In the genomic region with DNA sequence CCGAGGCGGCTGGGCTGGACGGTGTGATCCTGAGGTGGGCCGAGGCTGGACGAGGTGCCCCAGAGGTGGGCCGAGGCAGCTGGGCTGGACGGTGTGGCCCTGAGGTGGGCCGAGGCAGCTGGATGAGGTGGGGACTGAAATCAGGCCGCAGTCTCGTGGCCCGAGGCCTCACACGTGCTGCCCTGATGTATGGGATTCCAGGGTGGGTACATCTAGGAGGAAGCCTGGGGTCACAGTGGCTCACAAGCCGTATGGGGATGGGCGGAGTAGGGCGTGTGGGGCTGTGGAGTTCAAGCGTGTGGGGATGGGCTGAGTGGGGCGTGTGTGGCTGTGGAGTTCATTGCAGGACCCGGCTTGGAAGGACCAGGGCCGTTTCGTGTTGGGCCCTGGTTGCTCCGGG, we compare ENCODE assay signal across 27 cellular contexts. TPM values are rescaled to one million over a fixed set of nuclear protein-coding genes. Genes with fewer than 3 reads are reported as not detected.
DNase-seq lines count a peak whose midpoint lies in the region; ATAC-seq, FAIRE-seq and TF ChIP-seq lines count a peak whose summit lies in the region.
"Had no signal": no experiment of that assay in that cellular context is flagged by ENCODE, and none has a peak within 500 bp of the region (broad histone marks: within the 10 kb centered on the region; RNA-seq: fewer than 3 reads in every experiment).

No MANE protein-coding gene starts in this region.

- H3K18ac ChIP-seq in H9 (ENCODE audit: insufficient read length, low read depth, low read length) (no peak overlapping the region), trophoblast cell (ENCODE audit: low read length) (no peak overlapping the region)

- no peak for FAIRE-seq in GM19239 (lab: Jason Lieb, UNC)
- FAIRE-seq: A549, D721Med, GM12878 had no signal

- H4K12ac ChIP-seq in trophoblast cell (ENCODE audit: low read depth, low read length): no peak overlapping the region

- H3K9me3 Mint-ChIP-seq in H9 (peaks cover 0 to 6% of the 10 kb centered on the region in 2 experiments; a peak in 3 of 5 replicates), neural crest cell (no peaks in the 10 kb centered on the region)
- H3K9me3 Mint-ChIP-seq: CD4-positive, alpha-beta T cell; CD8-positive, alpha-beta memory T cell had no signal

- DNase-seq in Right ventricle myocardium inferior (ENCODE audit: missing footprints): no peak
- no peak for DNase-seq in left ventricle myocardium inferior
- DNase-seq in H9: no peak
- no peak for DNase-seq in neural crest cell (ENCODE audit: low read depth, low spot score)
- DNase-seq in trophoblast cell: no peak
- DNase-seq in GM19239 (ENCODE audit: insufficient read length, low spot score): no peak
- no peak for DNase-seq in GM19238 (ENCODE audit: insufficient read length, low spot score)
- DNase-seq: 8988T; ACHN; AML-193; BE2C; CD4-positive, alpha-beta T cell; CD8-positive, alpha-beta memory T cell; DMS 273 treated with DMSO at 0.1 percent for 48 hours; DMS79; EL; GDM1; HFFc6 had no signal

- H2BK12ac ChIP-seq in H9 (ENCODE audit: insufficient read length, low read depth, low read length): no peak overlapping the region
- H2BK12ac ChIP-seq in trophoblast cell (ENCODE audit: low read length): no peak overlapping the region

- H3K79me1 ChIP-seq in H9 (ENCODE audit: insufficient read depth, low read depth, low read length, poor library complexity, severe bottlenecking) (no peaks in the 10 kb centered on the region), trophoblast cell (ENCODE audit: low read length) (no peaks in the 10 kb centered on the region)

- no peak overlapping the region for H2AK5ac ChIP-seq in H9 (ENCODE audit: insufficient read length, low read length)
- H2AK5ac ChIP-seq in trophoblast cell (ENCODE audit: low read length): no peak overlapping the region

- no peak overlapping the region for H3K14ac ChIP-seq in H9 (ENCODE audit: insufficient read depth, low read length)
- H3K14ac ChIP-seq in trophoblast cell (ENCODE audit: low read length): no peak overlapping the region

- peaks cover 4% of the 10 kb centered on the region for H3K27me3 Mint-ChIP-seq in H9 (ENCODE audit: low read depth)
- peaks cover 16% of the 10 kb centered on the region for H3K27me3 Mint-ChIP-seq in neural crest cell (ENCODE audit: low read depth)
- H3K27me3 Mint-ChIP-seq: CD4-positive, alpha-beta T cell had no signal

- no peak overlapping the region for H2BK120ac ChIP-seq in H9 (ENCODE audit: low read depth, low read length, poor library complexity, severe bottlenecking)
- no peak overlapping the region for H2BK120ac ChIP-seq in trophoblast cell (ENCODE audit: insufficient read depth, low read length, poor library complexity)

- H2BK20ac ChIP-seq in H9 (ENCODE audit: low read depth, low read length, poor library complexity, severe bottlenecking): no peak overlapping the region

- H2BK5ac ChIP-seq in H9 (ENCODE audit: insufficient read length, low read length): no peak overlapping the region
- no peak overlapping the region for H2BK5ac ChIP-seq in trophoblast cell (ENCODE audit: low read depth, low read length, poor library complexity)

- H3K4me1 ChIP-seq in left ventricle myocardium inferior: no peaks in the 10 kb centered on the region
- H3K4me1 ChIP-seq in H9 (ENCODE audit: insufficient read depth, low read length): no peaks in the 10 kb centered on the region
- no peaks in the 10 kb centered on the region for H3K4me1 ChIP-seq in trophoblast cell (ENCODE audit: control insufficient read depth in 1 of 2, insufficient read depth in 2 of 2, low read length in 2 of 2)
- H3K4me1 ChIP-seq: HAP-1 had no signal

- H3K23me2 ChIP-seq in H9 (ENCODE audit: insufficient read length, low read depth, low read length, poor library complexity, severe bottlenecking): no peaks in the 10 kb centered on the region

- no peaks in the 10 kb centered on the region for H4K20me1 ChIP-seq in H9 (ENCODE audit: control insufficient read depth, insufficient read depth, insufficient read length)

- peak; percentile 25 for ATAC-seq in Right ventricle myocardium inferior
- ATAC-seq in HG02870 (IDR thresholded peaks at IDR 0.05; ENCODE audit: unreplicated experiment): no peak
- ATAC-seq: GM12878 had no signal

- no peak overlapping the region for H3K56ac ChIP-seq in H9 (ENCODE audit: insufficient read length, low read depth, low read length)

- H4K8ac ChIP-seq in H9 (replicated peaks; ENCODE audit: insufficient read length, low read depth, low read length) (no peak overlapping the region), trophoblast cell (ENCODE audit: low read depth, low read length) (no peak overlapping the region)

- H3K36me3 Mint-ChIP-seq in H9 (ENCODE audit: insufficient read depth in 1 of 3, low read depth in 3 of 3) (no peaks in the 10 kb centered on the region; a peak in 2 of 7 replicates), neural crest cell (ENCODE audit: low read depth) (no peaks in the 10 kb centered on the region)
- H3K36me3 Mint-ChIP-seq: CD14-positive monocyte; CD8-positive, alpha-beta memory T cell had no signal

- H3K4me2 ChIP-seq in H9 (ENCODE audit: insufficient read depth, insufficient read length, low read length) (no peak overlapping the region), trophoblast cell (ENCODE audit: low read length) (no peak overlapping the region)
- H3K4me2 ChIP-seq: A549; BLaER1 treated with 17β-estradiol and CSF1 and Interleukin-3, amounts not matched to agents 10 nM and 100 nM; GM23338 had no signal

- H3K36me3 ChIP-seq in left ventricle myocardium inferior (no peaks in the 10 kb centered on the region), trophoblast cell (ENCODE audit: control insufficient read depth in 1 of 2, insufficient read depth in 2 of 2, low read length in 2 of 2) (no peaks in the 10 kb centered on the region)
- H3K36me3 ChIP-seq: BE2C; BLaER1 treated with 17β-estradiol and CSF1 and Interleukin-3, amounts not matched to agents 10 nM and 100 nM; HAP-1 had no signal

- no peak overlapping the region for H3K27ac ChIP-seq in left ventricle myocardium inferior (replicated peaks)
- no peak overlapping the region for H3K27ac ChIP-seq in H9 (ENCODE audit: insufficient read length, low read depth, low read length)
- no peak overlapping the region for H3K27ac ChIP-seq in trophoblast cell (ENCODE audit: low read depth, low read length)
- H3K27ac ChIP-seq: A549; BLaER1 treated with 17β-estradiol and CSF1 and Interleukin-3, amounts not matched to agents 10 nM and 100 nM had no signal

- no peak overlapping the region for H4K5ac ChIP-seq in H9 (ENCODE audit: insufficient read length, low read depth, low read length)

- TF ChIP-seq CTCF in left ventricle myocardium inferior (IDR thresholded peaks at IDR 0.05; ENCODE audit: borderline replicate concordance) (no peak), H9 (conservative IDR thresholded peaks at IDR 0.05) (no peak), neural crest cell (conservative IDR thresholded peaks at IDR 0.05) (no peak)

- H3K27me3 ChIP-seq in left ventricle myocardium inferior (ENCODE audit: low read depth) (peaks cover 56% of the 10 kb centered on the region), H9 (ENCODE audit: insufficient read depth, low read length) (no peaks in the 10 kb centered on the region), trophoblast cell (ENCODE audit: insufficient read depth, low read length) (no peaks in the 10 kb centered on the region)

- H3T11ph ChIP-seq in H9 (ENCODE audit: low read length): no peak overlapping the region

- no peak overlapping the region; a peak in 1 of 5 replicates for H3K4me3 Mint-ChIP-seq in H9
- H3K4me3 Mint-ChIP-seq in neural crest cell: no peak overlapping the region
- H3K4me3 Mint-ChIP-seq: CD4-positive, alpha-beta T cell; CD8-positive, alpha-beta memory T cell; GM23338; HFFc6 had no signal

- H3K27ac Mint-ChIP-seq in H9: peak overlapping the region in 2 of 3 experiments; percentile 17 to 19; a peak in 2 of 7 replicates
- H3K27ac Mint-ChIP-seq in neural crest cell (ENCODE audit: unreplicated experiment): peak overlapping the region; percentile 35
- H3K27ac Mint-ChIP-seq: CD14-positive monocyte; CD4-positive, alpha-beta T cell; CD8-positive, alpha-beta memory T cell; GM23338; HFFc6 had no signal

- H3K4me1 Mint-ChIP-seq in H9 (no peaks in the 10 kb centered on the region), neural crest cell (no peaks in the 10 kb centered on the region)
- H3K4me1 Mint-ChIP-seq: CD14-positive monocyte; CD8-positive, alpha-beta memory T cell; GM23338 had no signal

- no peak overlapping the region for H2BK15ac ChIP-seq in H9 (ENCODE audit: low read depth, low read length)

- WGBS in H9 (ENCODE audit: extremely low coverage, insufficient read length, low lambda C conversion rate): no CpG with 5 or more reads among the region's 21 CpGs
- WGBS in trophoblast cell (ENCODE audit: extremely low coverage, insufficient coverage, insufficient read length): no CpG with 5 or more reads among the region's 21 CpGs

- H3K79me2 ChIP-seq in H9 (ENCODE audit: insufficient read depth, low read length) (no peaks in the 10 kb centered on the region), trophoblast cell (ENCODE audit: control insufficient read depth, insufficient read depth, low read length, poor library complexity) (no peaks in the 10 kb centered on the region)

- H3K4me3 ChIP-seq in left ventricle myocardium inferior (no peak overlapping the region), trophoblast cell (ENCODE audit: low read depth, low read length) (peak overlapping the region; percentile 43)
- H3K4me3 ChIP-seq: A549; BLaER1 treated with 17β-estradiol and CSF1 and Interleukin-3, amounts not matched to agents 10 nM and 100 nM; GM12878; GM23338; HAP-1 had no signal

- no peak overlapping the region for H3K23ac ChIP-seq in H9 (ENCODE audit: insufficient read length, low read depth, low read length)
- no peak overlapping the region for H3K23ac ChIP-seq in trophoblast cell (ENCODE audit: low read length)

- H3K9me3 ChIP-seq in left ventricle myocardium inferior (replicated peaks): peaks cover 6% of the 10 kb centered on the region
- no peaks in the 10 kb centered on the region for H3K9me3 ChIP-seq in H9 (ENCODE audit: control insufficient read depth, low read depth, low read length)
- peaks cover 19% of the 10 kb centered on the region for H3K9me3 ChIP-seq in trophoblast cell (ENCODE audit: insufficient read depth, low read depth, low read length)
- H3K9me3 ChIP-seq: BE2C, HAP-1 had no signal

- H3K9ac ChIP-seq in H9 (ENCODE audit: extremely low read depth, insufficient read length, low read length) (no peak overlapping the region), trophoblast cell (ENCODE audit: low read length) (no peak overlapping the region)
- H3K9ac ChIP-seq: BLaER1 treated with 17β-estradiol and CSF1 and Interleukin-3, amounts not matched to agents 10 nM and 100 nM had no signal

- H3K4ac ChIP-seq in H9 (ENCODE audit: low read depth, low read length) (no peak overlapping the region), trophoblast cell (ENCODE audit: low read depth, low read length) (no peak overlapping the region)

- no peak overlapping the region for H2AFZ ChIP-seq in H9 (ENCODE audit: low read length)
- no peak overlapping the region for H2AFZ ChIP-seq in trophoblast cell (ENCODE audit: insufficient read depth, low read length, poor library complexity)
- H2AFZ ChIP-seq: GM23338 had no signal

- H4K91ac ChIP-seq in H9 (ENCODE audit: insufficient read length, low read depth, low read length) (no peak overlapping the region), trophoblast cell (ENCODE audit: low read depth, low read length) (no peak overlapping the region)

- intact Hi-C loops in Right ventricle myocardium inferior (cut with DNase I): no loop called here
- intact Hi-C loops in left ventricle myocardium inferior (cut with micrococcal nuclease): no loop called here

RNA-seq across cellular contexts. Expression of a gene that starts 12.5 kb away (rescaled TPM):
- total RNA-seq in Right ventricle myocardium inferior (not detected), left ventricle myocardium inferior (not detected), H9 (2021) (0.13 TPM in 2 replicates), neural crest cell (0.32 TPM in 1 of 2 replicates, not detected in the other)
- 0.01 TPM in 1 of 2 replicates, not detected in the other for polyA plus RNA-seq in trophoblast cell (2013)
- total RNA-seq: CD4-positive, alpha-beta T cell; CD8-positive, alpha-beta memory T cell; GM12878; H4; HFFc6 had no signal
- polyA plus RNA-seq: A549; CD14-positive monocyte; CD8-positive, alpha-beta memory T cell had no signal
